In the genomic region with DNA sequence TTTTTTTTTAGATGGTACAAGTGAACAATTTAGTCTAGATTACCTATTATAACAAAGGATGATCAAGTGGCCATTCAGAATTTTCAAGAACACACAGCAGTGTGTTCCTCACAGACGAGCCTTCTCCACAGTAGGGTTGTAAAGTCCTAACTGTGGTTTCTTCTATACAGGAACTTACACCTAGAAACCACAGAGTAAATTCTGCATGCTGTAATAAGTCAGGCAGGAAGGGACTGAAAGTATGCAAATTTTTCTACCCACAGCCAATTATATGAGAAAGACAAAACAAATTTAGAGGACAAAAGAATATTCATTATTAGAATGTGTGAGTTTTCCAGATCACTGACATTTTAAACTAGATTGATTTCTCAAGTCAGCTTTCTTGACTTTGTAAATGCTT, we compare ENCODE assay signal across 8 cellular contexts.
DNase-seq lines count a peak whose midpoint lies in the region; ATAC-seq lines count a peak whose summit lies in the region.

No MANE protein-coding gene starts in this region.

- DNase-seq in EH (ENCODE audit: low read depth): peak; percentile 46
- no peak for DNase-seq in activated naive CD4-positive, alpha-beta T cell treated with anti-CD3 and anti-CD28 coated beads, Interleukin-2, amount 50 U/mL, for 72 hours (ENCODE audit: low spot score in 2 of 2)
- DNase-seq in NCI-H1930 (lab: John Stamatoyannopoulos, UW): no peak
- DNase-seq in Right ventricle myocardium superior: no peak
- DNase-seq in epidermal melanocyte (ENCODE audit: insufficient read length, low spot score): no peak
- DNase-seq in activated CD4-positive, alpha-beta T cell treated with anti-CD3 and anti-CD28 coated beads, Interleukin-2, amount 50 U/mL, for 48 hours: no peak

- H3K27ac Mint-ChIP-seq in activated naive CD4-positive, alpha-beta T cell treated with anti-CD3 and anti-CD28 coated beads, Interleukin-2, amount 50 U/mL, for 72 hours: peak overlapping the region in 1 of 2 donors; percentile 67

- peaks cover 4 to 8% of the 10 kb centered on the region in 2 donors for H3K36me3 Mint-ChIP-seq in activated naive CD4-positive, alpha-beta T cell treated with anti-CD3 and anti-CD28 coated beads, Interleukin-2, amount 50 U/mL, for 72 hours

- no peaks in the 10 kb centered on the region for H3K9me3 Mint-ChIP-seq in activated naive CD4-positive, alpha-beta T cell treated with anti-CD3 and anti-CD28 coated beads, Interleukin-2, amount 50 U/mL, for 72 hours

- intact Hi-C loops in Right ventricle myocardium superior (cut with DNase I): no loop called here

- peak; percentile 100 for ATAC-seq in GM21367 (IDR thresholded peaks at IDR 0.05; ENCODE audit: unreplicated experiment)
- peak; percentile 100 for ATAC-seq in HG03520 (IDR thresholded peaks at IDR 0.05; ENCODE audit: unreplicated experiment)
- peak; percentile 92 to 99 for ATAC-seq in activated naive CD4-positive, alpha-beta T cell treated with anti-CD3 and anti-CD28 coated beads, Interleukin-2, amount 50 U/mL, for 72 hours
- no peak for ATAC-seq in Right ventricle myocardium superior (ENCODE audit: poor library complexity)
